ENCODE assay signal across 1 cellular context in genomic region chr12:112409064-112409905, GRCh38.
TF ChIP-seq lines count a peak whose summit lies in the region.

Gene RPL6 (minus strand): TSS chr12:112409605. CDS start chr12:112408656, 949 bp downstream.

TF ChIP-seq in GM12878, 131 proteins besides CTCF, POLR2A, EP300 and RAD21 (continued from another document and continues in another):
- TF ChIP-seq CREM (IDR thresholded peaks at IDR 0.05; ENCODE audit: low read depth) (0 out of 2 replicates have a peak, but pooled peaks have one; percentile 53), CREB1 (IDR thresholded peaks at IDR 0.05; ENCODE audit: low read depth) (peak; percentile 68; the same call in 1 of the 2 replicates), MEF2A (IDR thresholded peaks at IDR 0.05; ENCODE audit: insufficient read depth, low read depth, low read length) (no peak), NR2C1 (IDR thresholded peaks at IDR 0.05) (0 out of 2 replicates have a peak, but pooled peaks have one; percentile 24), FOS (IDR thresholded peaks at IDR 0.05; ENCODE audit: borderline replicate concordance, extremely low read depth, insufficient read length) (no peak), IRF4 (IDR thresholded peaks at IDR 0.05; ENCODE audit: low read depth, low read length) (peak; percentile 66; the same call in 1 of the 2 replicates), MXI1 (IDR thresholded peaks at IDR 0.05; ENCODE audit: low read depth, low read length) (peak; percentile 86), RELA (IDR thresholded peaks at IDR 0.05; ENCODE audit: borderline replicate concordance, partially characterized antibody) (peak; percentile 82), PML (IDR thresholded peaks at IDR 0.05; ENCODE audit: low read length) (peak; percentile 99), SMAD1 (IDR thresholded peaks at IDR 0.05; ENCODE audit: low read depth, partially characterized antibody) (peak; percentile 93), SREBF1 (IDR thresholded peaks at IDR 0.05; ENCODE audit: low read length) (peak; percentile 36; the same call in 1 of the 2 replicates), SUZ12 (IDR thresholded peaks at IDR 0.05; ENCODE audit: unreplicated experiment) (no peak), BACH1 (IDR thresholded peaks at IDR 0.05; ENCODE audit: borderline replicate concordance) (0 out of 2 replicates have a peak, but pooled peaks have one; percentile 55), RAD51 (IDR thresholded peaks at IDR 0.05) (no peak), USF2 (IDR thresholded peaks at IDR 0.05; ENCODE audit: borderline replicate concordance, low read depth, low read length) (no peak), ETV6 (conservative IDR thresholded peaks at IDR 0.05 in 1 of 2, IDR thresholded peaks at IDR 0.05 in 1 of 2; ENCODE audit: borderline replicate concordance in 1 of 2, low read depth in 1 of 2) (peak; percentile 64 to 94; a peak in 2 of 4 replicates), E2F4 (IDR thresholded peaks at IDR 0.05; ENCODE audit: low read depth, low read length) (no peak), ATF3 (IDR thresholded peaks at IDR 0.05; ENCODE audit: borderline replicate concordance, extremely low read depth, low read depth, low read length) (no peak), CHD4 (IDR thresholded peaks at IDR 0.05) (no peak), TAF1 (IDR thresholded peaks at IDR 0.05; ENCODE audit: borderline replicate concordance, low read depth, low read length) (peak; percentile 100), GABPA (IDR thresholded peaks at IDR 0.05; ENCODE audit: low read depth) (peak; percentile 96), ZNF622 (IDR thresholded peaks at IDR 0.05) (no peak), PKNOX1 (IDR thresholded peaks at IDR 0.05) (no peak), PAX8 (IDR thresholded peaks at IDR 0.05) (no peak), ELK1 (IDR thresholded peaks at IDR 0.05; ENCODE audit: low read depth, low read length) (peak; percentile 55), ZNF217 (IDR thresholded peaks at IDR 0.05) (no peak), ATF7 (IDR thresholded peaks at IDR 0.05; ENCODE audit: low read depth) (peak; percentile 69), CBX3 (IDR thresholded peaks at IDR 0.05; ENCODE audit: borderline replicate concordance, low read depth) (no peak), SIN3A (IDR thresholded peaks at IDR 0.05; ENCODE audit: low read depth, low read length) (peak; percentile 75; the same call in 1 of the 2 replicates), RUNX3 (IDR thresholded peaks at IDR 0.05; ENCODE audit: low read length) (no peak), MAX (IDR thresholded peaks at IDR 0.05; ENCODE audit: low read depth, low read length) (peak; percentile 41; the same call in 1 of the 2 replicates), ZBTB4 (CRISPR knock-in tag; IDR thresholded peaks at IDR 0.05) (no peak), HSF1 (IDR thresholded peaks at IDR 0.05; ENCODE audit: low read depth, low read length) (peak; percentile 53; the same call in 1 of the 2 replicates), NFIC (IDR thresholded peaks at IDR 0.05; ENCODE audit: low read depth, low read length) (peak; percentile 55; the same call in 1 of the 2 replicates), MYB (IDR thresholded peaks at IDR 0.05; ENCODE audit: borderline replicate concordance, low read depth, low read length) (0 out of 2 replicates have a peak, but pooled peaks have one; percentile 33), SP1 (IDR thresholded peaks at IDR 0.05; ENCODE audit: low read depth, low read length) (no peak), ZNF687 (IDR thresholded peaks at IDR 0.05) (peak; percentile 85), YY1 (IDR thresholded peaks at IDR 0.05; ENCODE audit: low read depth, low read length) (peak; percentile 82), MYC (IDR thresholded peaks at IDR 0.05; ENCODE audit: insufficient read depth, insufficient read length, insufficient replicate concordance, low read length, severe bottlenecking) (peak; percentile 98), BHLHE40 (IDR thresholded peaks at IDR 0.05; ENCODE audit: borderline replicate concordance in 1 of 2, low read depth in 2 of 2, low read length in 1 of 2) (peak; percentile 23 to 65; a peak in 2 of 4 replicates), NKRF (conservative IDR thresholded peaks at IDR 0.05) (peak; percentile 74; the same call in 1 of the 2 replicates), RCOR1 (conservative IDR thresholded peaks at IDR 0.05; ENCODE audit: low read depth, low read length) (no peak), BRCA1 (IDR thresholded peaks at IDR 0.05; ENCODE audit: low read depth, low read length) (no peak), SRF (IDR thresholded peaks at IDR 0.05; ENCODE audit: low read depth in 2 of 2, low read length in 2 of 2) (peak; percentile 29 to 66; a peak in 2 of 4 replicates), POLR2AphosphoS2 (IDR thresholded peaks at IDR 0.05; ENCODE audit: low read depth, low read length) (peak; percentile 97)
